In the genomic region with DNA sequence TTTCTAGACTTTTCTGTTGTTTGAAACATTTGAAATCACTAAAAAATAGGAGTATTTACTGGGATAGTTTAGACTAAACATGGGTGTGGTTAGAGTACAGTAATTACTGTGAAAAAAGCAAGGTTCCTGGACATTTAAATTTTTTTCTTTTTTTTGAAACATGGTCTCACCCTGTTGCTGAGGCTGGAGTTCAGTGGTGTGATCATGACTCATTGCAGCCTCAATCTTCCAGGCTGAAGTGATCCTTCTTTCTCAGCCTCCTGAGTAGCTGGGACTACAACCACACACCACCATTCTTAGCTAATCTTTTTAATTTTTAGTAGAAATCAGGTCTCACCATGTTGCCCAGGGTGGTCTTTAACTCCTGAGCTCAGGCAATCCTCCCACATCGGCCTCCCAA, we compare ENCODE assay signal across 17 cellular contexts. TPM values are rescaled to one million over a fixed set of nuclear protein-coding genes. Genes with fewer than 3 reads are reported as not detected.
DNase-seq lines count a peak whose midpoint lies in the region; ATAC-seq and TF ChIP-seq lines count a peak whose summit lies in the region.
"Had no signal": no experiment of that assay in that cellular context is flagged by ENCODE, and none has a peak within 500 bp of the region (broad histone marks: within the 10 kb centered on the region; RNA-seq: fewer than 3 reads in every experiment).

No MANE protein-coding gene starts in this region.

- peak overlapping the region; percentile 77 for H3K4me2 ChIP-seq in PC-3 (ENCODE audit: low read length)

- CTCF ChIA-PET in PC-3 (lab: Charles Lee): no interaction called here

- DNase-seq in CD14-positive monocyte (ENCODE audit: low spot score): no peak
- DNase-seq in PC-3: no peak
- peak; percentile 16 for DNase-seq in myocyte (ENCODE audit: low read depth)
- no peak for DNase-seq in NCI-H1092 (lab: John Stamatoyannopoulos, UW)
- DNase-seq in stimulated activated CD4-positive, alpha-beta T cell treated with anti-CD3 and anti-CD28 coated beads, Interleukin-15, amount 100 ng/mL, for 24 hours: no peak
- DNase-seq in GM03348 (ENCODE audit: low spot score): no peak
- DNase-seq: activated naive CD4-positive, alpha-beta T cell treated with anti-CD3 and anti-CD28 coated beads for 36 hours; Caco-2; naive thymus-derived CD8-positive, alpha-beta T cell; NCI-H1436; SW 1271; WERI-Rb-1 had no signal

- peak overlapping the region; percentile 64; the same call in 1 of the 2 replicates for H2AFZ ChIP-seq in PC-3 (ENCODE audit: low read length)

- no peak overlapping the region for H3K4me3 Mint-ChIP-seq in CD14-positive monocyte
- H3K4me3 Mint-ChIP-seq in dendritic cell treated with granulocyte-macrophage colony-stimulating factor and Interleukin-4, amounts not matched to agents 40 ng/mL and 50 ng/mL, for 4 days: no peak overlapping the region
- H3K4me3 Mint-ChIP-seq: activated naive CD4-positive, alpha-beta T cell treated with anti-CD3 and anti-CD28 coated beads for 36 hours; naive thymus-derived CD8-positive, alpha-beta T cell; stimulated activated naive CD8-positive, alpha-beta T cell treated with anti-CD3 and anti-CD28 coated beads, Interleukin-15, Interleukin-2, amounts not matched to agents 100 ng/mL and 50 ng/mL, for 24 hours had no signal

- H3F3A ChIP-seq in PC-3 (ENCODE audit: low read length, unreplicated experiment): no peaks in the 10 kb centered on the region

- H3K27ac ChIP-seq in PC-3 (ENCODE audit: low read length): peak overlapping the region; percentile 56
- H3K27ac ChIP-seq: WERI-Rb-1 had no signal

- H3K9ac ChIP-seq in PC-3 (ENCODE audit: low read length): no peak overlapping the region

- H3K4me1 ChIP-seq in PC-3 (ENCODE audit: insufficient read depth, low read length): peaks cover 19% of the 10 kb centered on the region
- H3K4me1 ChIP-seq: Caco-2 had no signal

- no peak overlapping the region for H3K4me3 ChIP-seq in PC-3 (ENCODE audit: low read length)

- H3K9me3 ChIP-seq in PC-3 (ENCODE audit: low read length): no peaks in the 10 kb centered on the region
- H3K9me3 ChIP-seq: Caco-2 had no signal

- H3K27me3 ChIP-seq in PC-3 (ENCODE audit: low read length): no peaks in the 10 kb centered on the region

- TF ChIP-seq CTCF in CD14-positive monocyte (IDR thresholded peaks at IDR 0.05): no peak
- no peak for TF ChIP-seq CTCF in PC-3 (conservative IDR thresholded peaks at IDR 0.05; ENCODE audit: low read depth, low read length)

- ATAC-seq in PC-3 (no peak), HG03039 (IDR thresholded peaks at IDR 0.05; ENCODE audit: unreplicated experiment) (no peak)
- ATAC-seq: naive thymus-derived CD8-positive, alpha-beta T cell had no signal

- peaks cover 0 to 3% (median 0%) of the 10 kb centered on the region in 3 donors for H3K27me3 Mint-ChIP-seq in CD14-positive monocyte (ENCODE audit: low read depth in 3 of 3)
- no peaks in the 10 kb centered on the region for H3K27me3 Mint-ChIP-seq in dendritic cell treated with granulocyte-macrophage colony-stimulating factor and Interleukin-4, amounts not matched to agents 40 ng/mL and 50 ng/mL, for 4 days
- H3K27me3 Mint-ChIP-seq: naive thymus-derived CD8-positive, alpha-beta T cell; stimulated activated naive CD8-positive, alpha-beta T cell treated with anti-CD3 and anti-CD28 coated beads, Interleukin-15, Interleukin-2, amounts not matched to agents 100 ng/mL and 50 ng/mL, for 24 hours had no signal

- H3K9me2 ChIP-seq in PC-3 (replicated peaks; ENCODE audit: low read length): no peaks in the 10 kb centered on the region

- no peaks in the 10 kb centered on the region for H3K79me2 ChIP-seq in PC-3 (ENCODE audit: low read length)

- no peaks in the 10 kb centered on the region for H4K20me1 ChIP-seq in PC-3 (ENCODE audit: low read length)

- no TSS peak for BruUV-seq in PC-3 (replicated peaks; lab: Mats Ljungman, UMichigan)

- peak overlapping the region in 6 of 7 donors; percentile 70 to 97 (median 96) for H3K27ac Mint-ChIP-seq in CD14-positive monocyte
- H3K27ac Mint-ChIP-seq in dendritic cell treated with granulocyte-macrophage colony-stimulating factor and Interleukin-4, amounts not matched to agents 40 ng/mL and 50 ng/mL, for 4 days: peak overlapping the region; percentile 66
- H3K27ac Mint-ChIP-seq: activated naive CD4-positive, alpha-beta T cell treated with anti-CD3 and anti-CD28 coated beads for 36 hours; stimulated activated naive CD8-positive, alpha-beta T cell treated with anti-CD3 and anti-CD28 coated beads, Interleukin-15, Interleukin-2, amounts not matched to agents 100 ng/mL and 50 ng/mL, for 24 hours had no signal

- POLR2A ChIA-PET in PC-3 (lab: Charles Lee; ENCODE audit: unreplicated experiment): interaction anchor here (0.6 kb wide), 1 partner anchor 49 kb away, joined by 3 read pairs; no protein-coding TSS in a partner anchor

- no peaks in the 10 kb centered on the region for H3K36me3 ChIP-seq in PC-3 (ENCODE audit: low read depth, low read length)

- intact Hi-C loops in CD14-positive monocyte (cut with micrococcal nuclease): no loop called here
- intact Hi-C loops in PC-3 (cut with micrococcal nuclease): loop anchor here (10.0 kb wide), 1 partner anchor 244 kb away; no protein-coding TSS in a partner anchor
- intact Hi-C loops in dendritic cell treated with granulocyte-macrophage colony-stimulating factor and Interleukin-4, amounts not matched to agents 40 ng/mL and 50 ng/mL, for 4 days (cut with micrococcal nuclease): no loop called here

- no peaks in the 10 kb centered on the region for H3K9me3 Mint-ChIP-seq in CD14-positive monocyte
- no peaks in the 10 kb centered on the region for H3K9me3 Mint-ChIP-seq in dendritic cell treated with granulocyte-macrophage colony-stimulating factor and Interleukin-4, amounts not matched to agents 40 ng/mL and 50 ng/mL, for 4 days
- H3K9me3 Mint-ChIP-seq: activated naive CD4-positive, alpha-beta T cell treated with anti-CD3 and anti-CD28 coated beads for 36 hours; naive thymus-derived CD8-positive, alpha-beta T cell; stimulated activated naive CD8-positive, alpha-beta T cell treated with anti-CD3 and anti-CD28 coated beads, Interleukin-15, Interleukin-2, amounts not matched to agents 100 ng/mL and 50 ng/mL, for 24 hours had no signal

- peaks cover 30 to 62% of the 10 kb centered on the region in 2 donors for H3K36me3 Mint-ChIP-seq in CD14-positive monocyte
- peaks cover 88% of the 10 kb centered on the region for H3K36me3 Mint-ChIP-seq in dendritic cell treated with granulocyte-macrophage colony-stimulating factor and Interleukin-4, amounts not matched to agents 40 ng/mL and 50 ng/mL, for 4 days (ENCODE audit: low read depth)

- peaks cover 27% of the 10 kb centered on the region for H3K4me1 Mint-ChIP-seq in CD14-positive monocyte
- peaks cover 35% of the 10 kb centered on the region for H3K4me1 Mint-ChIP-seq in dendritic cell treated with granulocyte-macrophage colony-stimulating factor and Interleukin-4, amounts not matched to agents 40 ng/mL and 50 ng/mL, for 4 days (ENCODE audit: low read depth)
- H3K4me1 Mint-ChIP-seq: naive thymus-derived CD8-positive, alpha-beta T cell had no signal

RNA-seq across cellular contexts. Expression of a gene that starts 20.4 kb away (rescaled TPM):
- not detected for polyA plus RNA-seq in CD14-positive monocyte
- not detected in 2 replicates for total RNA-seq in PC-3 (2014; rRNA removed)
- total RNA-seq in myocyte: 1.0 and 2.4 TPM in 2 replicates
- 1.0 TPM for polyA plus RNA-seq in myocyte (2012)
- total RNA-seq: Caco-2 had no signal

RNA-seq across cellular contexts. Expression of a gene that starts 35.4 kb away (rescaled TPM):
- polyA plus RNA-seq in CD14-positive monocyte: 100 to 1,000 TPM; 186 to 192 TPM
- total RNA-seq in PC-3 (2014; rRNA removed): 0.29 TPM in 1 of 2 replicates, not detected in the other
- total RNA-seq in myocyte: 153 and 159 TPM in 2 replicates
- 209 TPM for polyA plus RNA-seq in myocyte (2012)

RNA-seq across cellular contexts. Expression of a gene that starts 57.7 kb away (rescaled TPM):
- polyA plus RNA-seq in CD14-positive monocyte: not detected
- total RNA-seq in PC-3 (2014; rRNA removed) (not detected in 2 replicates), myocyte (not detected in 2 replicates)
- not detected for polyA plus RNA-seq in myocyte (2012)
- total RNA-seq: activated naive CD4-positive, alpha-beta T cell treated with anti-CD3 and anti-CD28 coated beads for 36 hours; bronchial epithelial cell; Caco-2; liver; naive thymus-derived CD8-positive, alpha-beta T cell had no signal
- polyA plus RNA-seq: liver; naive thymus-derived CD8-positive, alpha-beta T cell had no signal

Comparison
In these comparisons a context has a peak if more than half of its experiments do, and no peak if none do; other contexts are left out.
1. RNA of a gene that starts 35.4 kb away (total RNA-seq): 153 to 159 TPM in myocyte; 0.29 TPM in PC-3; every median in the first group is over 100 times any median in the second.